In the genomic region with DNA sequence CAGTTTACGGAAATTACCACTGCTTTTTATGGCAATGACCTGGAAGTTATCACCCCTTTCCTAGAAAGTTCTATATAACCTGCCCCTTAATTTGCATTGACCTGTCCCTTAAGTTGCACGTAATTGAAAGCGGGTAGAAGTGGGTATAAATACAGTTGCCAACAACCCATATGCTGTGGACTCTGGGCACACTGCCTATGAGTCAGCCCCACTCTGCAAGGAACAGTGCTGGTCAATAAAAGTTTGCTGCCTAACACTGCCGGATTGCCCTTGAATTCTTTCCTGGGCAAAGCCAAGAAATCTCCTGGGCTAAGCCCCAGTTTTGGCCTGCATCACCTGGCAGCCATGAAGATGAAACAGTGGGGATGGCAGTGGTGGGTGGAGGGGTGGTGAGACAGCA, we compare ENCODE assay signal across 26 cellular contexts.
"Had no signal": no experiment of that assay in that cellular context is flagged by ENCODE, and none has a peak within 500 bp of the region (broad histone marks: within the 10 kb centered on the region; RNA-seq: fewer than 3 reads in every experiment).

No MANE protein-coding gene starts in this region.

- H3K4me2 ChIP-seq: hepatocyte had no signal

- H3K27me3 ChIP-seq: foreskin keratinocyte, right atrium auricular region had no signal

- H3K4me1 ChIP-seq: esophagus muscularis mucosa, foreskin keratinocyte, gastroesophageal sphincter, heart left ventricle, parathyroid adenoma, prostate gland, right atrium auricular region, suprapubic skin, transverse colon, upper lobe of right lung, uterus had no signal

- H3K36me3 Mint-ChIP-seq: memory B cell; naive B cell; natural killer cell treated with Interleukin-12 subunit alpha and Interleukin-12 subunit beta and Interleukin-15 and Interleukin-18, amount 100 ng/mL, for 72 hours had no signal

- H2AFZ ChIP-seq: hepatocyte, parathyroid adenoma had no signal

- H3K36me3 ChIP-seq: esophagus muscularis mucosa, gastroesophageal sphincter, heart left ventricle, neutrophil, prostate gland, right atrium auricular region, suprapubic skin, transverse colon, upper lobe of right lung, uterus had no signal

- H3K4me1 Mint-ChIP-seq: neural crest cell; stimulated activated naive CD8-positive, alpha-beta T cell treated with anti-CD3 and anti-CD28 coated beads, Interleukin-15, amount 100 ng/mL, for 72 hours had no signal

- DNase-seq: dermis blood vessel endothelial cell; effector memory CD4-positive, alpha-beta T cell; foreskin keratinocyte; heart left ventricle; naive B cell; stimulated activated CD4-positive, alpha-beta T cell treated with anti-CD3 and anti-CD28 coated beads, Interleukin-4, amount 100 ng/mL, for 4 hours; stimulated activated naive CD4-positive, alpha-beta T cell; stimulated activated naive CD8-positive, alpha-beta T cell treated with anti-CD3 and anti-CD28 coated beads, Interleukin-15, amount 100 ng/mL, for 72 hours; transverse colon; upper lobe of right lung; uterus had no signal

- H3K79me2 ChIP-seq: hepatocyte, parathyroid adenoma had no signal

- H3K27ac ChIP-seq: coronary artery, esophagus muscularis mucosa, foreskin keratinocyte, gastroesophageal sphincter, heart left ventricle, hepatocyte, neutrophil, parathyroid adenoma, prostate gland, right atrium auricular region, suprapubic skin, transverse colon, upper lobe of right lung, uterus had no signal

- H3K9ac ChIP-seq: parathyroid adenoma had no signal

- H3K27me3 Mint-ChIP-seq: memory B cell had no signal

- H3K27ac Mint-ChIP-seq: memory B cell; natural killer cell treated with Interleukin-12 subunit alpha and Interleukin-12 subunit beta and Interleukin-15 and Interleukin-18, amount 100 ng/mL, for 72 hours; stimulated activated naive CD8-positive, alpha-beta T cell treated with anti-CD3 and anti-CD28 coated beads, Interleukin-15, amount 100 ng/mL, for 72 hours had no signal

- H3K9me3 ChIP-seq: esophagus muscularis mucosa, gastroesophageal sphincter, heart left ventricle, neutrophil, prostate gland, right atrium auricular region, suprapubic skin, transverse colon, upper lobe of right lung, uterus had no signal

- H3K4me3 ChIP-seq: coronary artery, esophagus muscularis mucosa, gastroesophageal sphincter, heart left ventricle, hepatocyte, lung, prostate gland, right atrium auricular region, suprapubic skin, transverse colon, upper lobe of right lung, uterus had no signal

- H3K4me3 Mint-ChIP-seq: memory B cell; naive B cell; natural killer cell treated with Interleukin-12 subunit alpha and Interleukin-12 subunit beta and Interleukin-15 and Interleukin-18, amount 100 ng/mL, for 72 hours; neural crest cell; stimulated activated naive CD8-positive, alpha-beta T cell treated with anti-CD3 and anti-CD28 coated beads, Interleukin-15, amount 100 ng/mL, for 72 hours had no signal

- H3K9me3 Mint-ChIP-seq: memory B cell; naive B cell; natural killer cell treated with Interleukin-12 subunit alpha and Interleukin-12 subunit beta and Interleukin-15 and Interleukin-18, amount 100 ng/mL, for 72 hours; neural crest cell; stimulated activated naive CD8-positive, alpha-beta T cell treated with anti-CD3 and anti-CD28 coated beads, Interleukin-15, amount 100 ng/mL, for 72 hours had no signal

- ATAC-seq: foreskin keratinocyte; gastroesophageal sphincter; heart left ventricle; left lobe of liver; natural killer cell treated with Interleukin-12 subunit alpha and Interleukin-12 subunit beta and Interleukin-15 and Interleukin-18, amount 100 ng/mL, for 72 hours; sciatic nerve; stimulated activated naive CD8-positive, alpha-beta T cell treated with anti-CD3 and anti-CD28 coated beads, Interleukin-15, amount 100 ng/mL, for 72 hours; upper lobe of right lung had no signal
